ENCODE assay signal across 17 cellular contexts in genomic region chr1:93675931-93676330, GRCh38. TPM values are rescaled to one million over a fixed set of nuclear protein-coding genes. Genes with fewer than 3 reads are reported as not detected.
A peak's percentile ranks its signal among the peaks of the same experiment; 100 is the strongest.
DNase-seq lines count a peak whose midpoint lies in the region; ATAC-seq and TF ChIP-seq lines count a peak whose summit lies in the region.
"Had no signal": no experiment of that assay in that cellular context is flagged by ENCODE, and none has a peak within 500 bp of the region (broad histone marks: within the 10 kb centered on the region; RNA-seq: fewer than 3 reads in every experiment).

No MANE protein-coding gene starts in this region.

- peaks cover 43% of the 10 kb centered on the region for H3K9me1 ChIP-seq in IMR-90 (ENCODE audit: insufficient read depth, low read length)

- peaks cover 44% of the 10 kb centered on the region for H3K4me1 ChIP-seq in IMR-90 (ENCODE audit: control insufficient read depth, insufficient read depth, low read length)
- peaks cover 34 to 69% of the 10 kb centered on the region in 2 donors for H3K4me1 ChIP-seq in left lung
- peaks cover 39 to 65% of the 10 kb centered on the region in 2 donors for H3K4me1 ChIP-seq in thoracic aorta (ENCODE audit: control insufficient read depth in 1 of 2, low read depth in 2 of 2)

- H3K27me3 ChIP-seq in IMR-90 (ENCODE audit: control insufficient read depth, insufficient read depth, low read length) (no peaks in the 10 kb centered on the region), left lung (peaks cover 0 to 10% of the 10 kb centered on the region in 2 donors), thoracic aorta (replicated peaks; ENCODE audit: insufficient read depth) (no peaks in the 10 kb centered on the region)

- H2BK20ac ChIP-seq in IMR-90 (ENCODE audit: low read depth, low read length) = no peak overlapping the region

- BruUV-seq in IMR-90 (replicated peaks; lab: Mats Ljungman, UMichigan) = no TSS peak

- H2AK5ac ChIP-seq in IMR-90 (ENCODE audit: low read depth, low read length) = peak overlapping the region; percentile 37; the same call in 1 of the 2 replicates

- CTCF ChIA-PET in IMR-90 (lab: Yijun Ruan, JAX) = interaction anchor here (0.6 kb wide), 1 partner anchor 1399 kb away, joined by 3 read pairs; no protein-coding TSS in a partner anchor

- H2BK15ac ChIP-seq in IMR-90 (ENCODE audit: low read depth, low read length) = no peak overlapping the region

- peak overlapping the region; percentile 59 for H3K14ac ChIP-seq in IMR-90 (replicated peaks; ENCODE audit: low read depth, low read length)

- H2AK9ac ChIP-seq in IMR-90 (replicated peaks; ENCODE audit: low read depth, low read length, poor library complexity) = no peak overlapping the region

- no peak for TF ChIP-seq RAD21 in IMR-90 (IDR thresholded peaks at IDR 0.05; ENCODE audit: low read length)

- peak overlapping the region; percentile 52 for H3K4ac ChIP-seq in IMR-90 (ENCODE audit: low read depth, low read length)

- POLR2A ChIA-PET in IMR-90 (lab: Charles Lee; ENCODE audit: unreplicated experiment) = no interaction called here

- H3K4me3 ChIP-seq in IMR-90 (ENCODE audit: insufficient read depth, low read depth, low read length) (no peak overlapping the region), left lung (no peak overlapping the region), thoracic aorta (no peak overlapping the region), lower leg skin (ENCODE audit: low read depth, poor library complexity, severe bottlenecking) (no peak overlapping the region)
- H3K4me3 ChIP-seq: mucosa of descending colon had no signal

- H4K5ac ChIP-seq in IMR-90 (ENCODE audit: low read depth, low read length) = no peak overlapping the region

- dilution Hi-C loops in IMR-90 (cut with HindIII; ENCODE audit: low sequenced_read_pairs, unreplicated experiment) = no loop called here

- no peak overlapping the region for H3K9ac ChIP-seq in IMR-90 (ENCODE audit: low read depth, low read length)

- no peaks in the 10 kb centered on the region for H3K9me3 ChIP-seq in IMR-90 (ENCODE audit: control insufficient read depth, insufficient read depth, low read length)
- no peaks in the 10 kb centered on the region for H3K9me3 ChIP-seq in left lung
- no peaks in the 10 kb centered on the region for H3K9me3 ChIP-seq in thoracic aorta
- H3K9me3 ChIP-seq: mucosa of descending colon had no signal

- H4K8ac ChIP-seq in IMR-90 (ENCODE audit: low read depth in 2 of 2, low read length in 2 of 2) = peak overlapping the region in 1 of 2 experiments; percentile 31; a peak in 1 of 4 replicates

- H3K23ac ChIP-seq in IMR-90 (ENCODE audit: low read depth, low read length) = peak overlapping the region; percentile 78

- H2AFZ ChIP-seq in IMR-90 (replicated peaks; ENCODE audit: low read length, poor library complexity) = no peak overlapping the region

- H3K36me3 ChIP-seq in IMR-90 (ENCODE audit: control insufficient read depth, insufficient read depth, low read length) = peaks cover 21% of the 10 kb centered on the region
- peaks cover 0 to 3% of the 10 kb centered on the region in 2 donors for H3K36me3 ChIP-seq in left lung
- H3K36me3 ChIP-seq in thoracic aorta = no peaks in the 10 kb centered on the region

- WGBS in IMR-90 (ENCODE audit: extremely low coverage in 2 of 2, insufficient read length in 1 of 2), 2 experiments = no CpG with 5 or more reads among the region's 5 CpGs
- 89 to 91% methylated on average over 5 of the region's 5 CpGs for WGBS in lower leg skin, 2 donors

- ATAC-seq in IMR-90 (ENCODE audit: low read depth) (no peak), left lung (no peak), thoracic aorta (ENCODE audit: insufficient number of reproducible peaks, low FRiP score, low read depth) (no peak), GM19035 (IDR thresholded peaks at IDR 0.05; ENCODE audit: unreplicated experiment) (no peak)
- ATAC-seq: mucosa of descending colon had no signal

- H3K4me2 ChIP-seq in IMR-90 (ENCODE audit: low read depth, low read length) = no peak overlapping the region

- peaks cover 84% of the 10 kb centered on the region for H4K20me1 ChIP-seq in IMR-90 (ENCODE audit: insufficient read depth, low read length)

- no peak overlapping the region for H4K91ac ChIP-seq in IMR-90 (ENCODE audit: insufficient read depth, low read depth, low read length)

- peak overlapping the region; percentile 20; the same call in 1 of the 2 replicates for H2BK120ac ChIP-seq in IMR-90 (ENCODE audit: low read depth, low read length)

- peaks cover 19 to 88% of the 10 kb centered on the region in 2 experiments for H3K79me1 ChIP-seq in IMR-90 (ENCODE audit: low read depth in 1 of 2, low read length in 2 of 2)

- intact Hi-C loops in IMR-90 (cut with micrococcal nuclease) (no loop called here), left lung (cut with DNase I) (no loop called here), lower leg skin (cut with DNase I; ENCODE audit: low total_unique reads) (no loop called here)

- TF ChIP-seq CTCF in IMR-90 (conservative IDR thresholded peaks at IDR 0.05; ENCODE audit: low read depth, low read length) = no peak
- TF ChIP-seq CTCF in left lung (IDR thresholded peaks at IDR 0.05) = no peak
- no peak for TF ChIP-seq CTCF in thoracic aorta (IDR thresholded peaks at IDR 0.05)
- no peak for TF ChIP-seq CTCF in lower leg skin (IDR thresholded peaks at IDR 0.05)

- in situ Hi-C loops in IMR-90 (cut with MboI; ENCODE audit: low sequenced_read_pairs) = no loop called here

- H3K27ac ChIP-seq in IMR-90 (ENCODE audit: insufficient read depth, low read length) = no peak overlapping the region
- H3K27ac ChIP-seq in left lung = peak overlapping the region; percentile 20
- peak overlapping the region; percentile 12 to 34 for H3K27ac ChIP-seq in thoracic aorta

- no peak overlapping the region for H3K56ac ChIP-seq in IMR-90 (ENCODE audit: extremely low read depth, insufficient read depth, low read length)

- DNase-seq in IMR-90 (no peak), amniotic epithelial cell (ENCODE audit: low read depth) (peak; percentile 68), left lung (no peak), thoracic aorta (ENCODE audit: low spot score) (no peak), lower leg skin (ENCODE audit: low spot score in 2 of 2) (no peak), AML-193 (lab: John Stamatoyannopoulos, UW) (no peak)
- DNase-seq: activated CD4-positive, alpha-beta T cell treated with anti-CD3 and anti-CD28 coated beads, Interleukin-2, amount 50 U/mL, for 4 hours; activated naive CD4-positive, alpha-beta T cell treated with anti-CD3 and anti-CD28 coated beads for 36 hours; activated T-cell treated with anti-CD3 and anti-CD28 coated beads for 4 hours; Calu3; foreskin melanocyte; mucosa of descending colon; NCI-H1417 treated with DMSO at 0.1 percent for 48 hours; nucleus accumbens; RPMI8226; T-helper 1 cell had no signal

- no peak overlapping the region for H2BK5ac ChIP-seq in IMR-90 (ENCODE audit: low read depth, low read length, poor library complexity, severe bottlenecking)

- peak overlapping the region; percentile 13; the same call in 1 of the 2 replicates for H3K18ac ChIP-seq in IMR-90 (ENCODE audit: low read depth, low read length)

- no peak for TF ChIP-seq POLR2A in IMR-90 (IDR thresholded peaks at IDR 0.05; ENCODE audit: low read depth, low read length)
- TF ChIP-seq POLR2A in lower leg skin (IDR thresholded peaks at IDR 0.05) = no peak

TF ChIP-seq in IMR-90, 13 proteins besides CTCF, POLR2A, EP300 and RAD21:
- TF ChIP-seq RCOR1 (IDR thresholded peaks at IDR 0.05; ENCODE audit: insufficient replicate concordance, low read length) = no peak
- no peak for TF ChIP-seq MAFK (IDR thresholded peaks at IDR 0.05; ENCODE audit: low read depth, low read length)
- TF ChIP-seq CHD1 (IDR thresholded peaks at IDR 0.05; ENCODE audit: low read depth, low read length) = no peak
- no peak for TF ChIP-seq BHLHE40 (IDR thresholded peaks at IDR 0.05; ENCODE audit: low read depth, low read length)
- TF ChIP-seq ELK1 (IDR thresholded peaks at IDR 0.05; ENCODE audit: borderline replicate concordance, low read depth, low read length) = no peak
- TF ChIP-seq MXI1 (IDR thresholded peaks at IDR 0.05; ENCODE audit: borderline replicate concordance, low read depth, low read length) = no peak
- TF ChIP-seq CEBPB (IDR thresholded peaks at IDR 0.05; ENCODE audit: low read depth, low read length) = no peak
- no peak for TF ChIP-seq NFE2L2 (IDR thresholded peaks at IDR 0.05; ENCODE audit: low read depth, low read length)
- TF ChIP-seq RFX5 (IDR thresholded peaks at IDR 0.05; ENCODE audit: low read depth, low read length) = no peak
- TF ChIP-seq MAZ (IDR thresholded peaks at IDR 0.05; ENCODE audit: borderline replicate concordance, low read depth, low read length) = no peak
- TF ChIP-seq USF2 (IDR thresholded peaks at IDR 0.05; ENCODE audit: low read depth, low read length) = no peak
- TF ChIP-seq FOS (IDR thresholded peaks at IDR 0.05; ENCODE audit: low read depth, low read length) = no peak
- TF ChIP-seq SMC3 (IDR thresholded peaks at IDR 0.05; ENCODE audit: low read depth, low read length) = no peak

RNA-seq across cellular contexts. Expression of gene BCAR3, which starts 5.7 kb away (rescaled TPM):
- total RNA-seq in IMR-90 (2012; rRNA removed) (46.4 TPM in 2 replicates), left lung (10 to 100 TPM; 18.7 to 26.0 TPM), thoracic aorta (10 to 100 TPM; 26.7 to 36.3 TPM), lower leg skin (10 to 100 TPM; 41.8 to 57.5 (median 45.8) TPM)
- 41.4 and 47.9 TPM in 2 replicates for polyA plus RNA-seq in IMR-90 (2012; rRNA removed)
- polyA plus RNA-seq in IMR-90 (2012; cell fraction: cytosol; rRNA removed) = 28.9 and 33.4 TPM in 2 replicates
- 41.5 and 54.4 TPM in 2 replicates for polyA plus RNA-seq in IMR-90 (2012; cell fraction: nucleus; rRNA removed; ENCODE audit: low replicate concordance)
